ENCODE assay signal across 8 cellular contexts in genomic region chr19:45406957-45407375, GRCh38. TPM values are rescaled to one million over a fixed set of nuclear protein-coding genes. Genes with fewer than 3 reads are reported as not detected.
A peak's percentile ranks its signal among the peaks of the same experiment; 100 is the strongest.
DNase-seq lines count a peak whose midpoint lies in the region; ATAC-seq and TF ChIP-seq lines count a peak whose summit lies in the region.

No MANE protein-coding gene starts in this region.

- H3K27me3 ChIP-seq in DOHH2 (ENCODE audit: control insufficient read depth, low read length) (peaks cover 12% of the 10 kb centered on the region), OCI-LY3 (ENCODE audit: low read depth, low read length) (peaks cover 22% of the 10 kb centered on the region), ovary (no peaks in the 10 kb centered on the region), foreskin keratinocyte (no peaks in the 10 kb centered on the region)

- H3K27ac Mint-ChIP-seq in endothelial cell (ENCODE audit: unreplicated experiment) = peak overlapping the region; percentile 98

- H3K9ac ChIP-seq in OCI-LY3 (ENCODE audit: low read length) = peak overlapping the region; percentile 88

- H3K4me2 ChIP-seq in DOHH2 (ENCODE audit: low read length) (peak overlapping the region; percentile 91), OCI-LY3 (ENCODE audit: low read length) (peak overlapping the region; percentile 92)

- H3K9me3 Mint-ChIP-seq in endothelial cell (ENCODE audit: unreplicated experiment) = no peaks in the 10 kb centered on the region

- no peak for TF ChIP-seq CTCF in DOHH2 (IDR thresholded peaks at IDR 0.05; ENCODE audit: low read depth, low read length, poor library complexity, severe bottlenecking)
- TF ChIP-seq CTCF in OCI-LY3 (IDR thresholded peaks at IDR 0.05; ENCODE audit: low read depth, low read length) = no peak
- no peak for TF ChIP-seq CTCF in endothelial cell (IDR thresholded peaks at IDR 0.05; ENCODE audit: unreplicated experiment)
- no peak for TF ChIP-seq CTCF in ovary (IDR thresholded peaks at IDR 0.05)
- no peak for TF ChIP-seq CTCF in omental fat pad (IDR thresholded peaks at IDR 0.05)
- TF ChIP-seq CTCF in foreskin keratinocyte (conservative IDR thresholded peaks at IDR 0.05) = no peak

- peaks cover 12% of the 10 kb centered on the region for H3K36me3 Mint-ChIP-seq in endothelial cell (ENCODE audit: low read depth, unreplicated experiment)

- H3K4me3 ChIP-seq in DOHH2 (ENCODE audit: low read length) = peak overlapping the region; percentile 95
- peak overlapping the region; percentile 80 for H3K4me3 ChIP-seq in OCI-LY3 (ENCODE audit: low read length)
- peak overlapping the region; percentile 48 for H3K4me3 ChIP-seq in ovary

- no peak for TF ChIP-seq POLR2A in ovary (IDR thresholded peaks at IDR 0.05)

- H3K4me1 Mint-ChIP-seq in endothelial cell (ENCODE audit: unreplicated experiment) = peaks cover 13% of the 10 kb centered on the region

- WGBS in ovary, 3 donors = 0 to 1% (median 1%) methylated on average over 16 of the region's 16 CpGs

- peaks cover 10% of the 10 kb centered on the region; the same call in 1 of the 2 replicates for H3F3A ChIP-seq in DOHH2 (ENCODE audit: control insufficient read depth, insufficient read depth)

- H3K27ac ChIP-seq in DOHH2 (ENCODE audit: low read depth, low read length) (peak overlapping the region; percentile 83), OCI-LY3 (ENCODE audit: low read length) (peak overlapping the region; percentile 74), ovary (no peak overlapping the region), foreskin keratinocyte (no peak overlapping the region)

- no peaks in the 10 kb centered on the region for H3K9me2 ChIP-seq in DOHH2 (replicated peaks; ENCODE audit: control insufficient read depth, low read length)

- H3K4me3 Mint-ChIP-seq in endothelial cell (ENCODE audit: unreplicated experiment) = peak overlapping the region; percentile 96

- no peak for TF ChIP-seq EP300 in ovary (IDR thresholded peaks at IDR 0.05)

- no peak for DNase-seq in endothelial cell (ENCODE audit: low spot score)
- DNase-seq in ovary = no peak
- DNase-seq in omental fat pad (ENCODE audit: low spot score) = no peak
- no peak for DNase-seq in foreskin keratinocyte
- no peak for DNase-seq in NCI-H510A (lab: John Stamatoyannopoulos, UW)
- DNase-seq in DMS 273 treated with DMSO at 0.1 percent for 48 hours (lab: John Stamatoyannopoulos, UW) = no peak

- no peaks in the 10 kb centered on the region for H3K9me3 ChIP-seq in DOHH2 (ENCODE audit: control insufficient read depth, insufficient read depth, low read length)
- no peaks in the 10 kb centered on the region for H3K9me3 ChIP-seq in OCI-LY3 (ENCODE audit: insufficient read depth, low read length)
- H3K9me3 ChIP-seq in ovary = no peaks in the 10 kb centered on the region

- peaks cover 12% of the 10 kb centered on the region for H3K27me3 Mint-ChIP-seq in endothelial cell (ENCODE audit: unreplicated experiment)

- H3K36me3 ChIP-seq in DOHH2 (ENCODE audit: control insufficient read depth, low read length) (peaks cover 29% of the 10 kb centered on the region), OCI-LY3 (replicated peaks; ENCODE audit: low read depth, low read length) (peaks cover 9% of the 10 kb centered on the region), ovary (no peaks in the 10 kb centered on the region)

- H2AFZ ChIP-seq in OCI-LY3 (ENCODE audit: low read depth, low read length) = no peak overlapping the region; the same call in 1 of the 2 replicates

- H4K20me1 ChIP-seq in DOHH2 (ENCODE audit: control insufficient read depth, insufficient read depth, low read depth, low read length) = no peaks in the 10 kb centered on the region
- no peaks in the 10 kb centered on the region for H4K20me1 ChIP-seq in OCI-LY3 (ENCODE audit: insufficient read depth, low read length)

- ATAC-seq in omental fat pad (ENCODE audit: low FRiP score) (no peak), foreskin keratinocyte (no peak)

- intact Hi-C loops in ovary (cut with DNase I) = no loop called here

- H3K79me2 ChIP-seq in DOHH2 (ENCODE audit: control insufficient read depth, low read length) = peaks cover 31% of the 10 kb centered on the region
- H3K79me2 ChIP-seq in OCI-LY3 (ENCODE audit: low read length) = peaks cover 28% of the 10 kb centered on the region

- H3K4me1 ChIP-seq in DOHH2 (ENCODE audit: control insufficient read depth, low read length) (peaks cover 52% of the 10 kb centered on the region), OCI-LY3 (ENCODE audit: low read length) (peaks cover 32% of the 10 kb centered on the region), ovary (ENCODE audit: insufficient read depth) (peaks cover 3% of the 10 kb centered on the region), foreskin keratinocyte (peaks cover 10% of the 10 kb centered on the region)

RNA-seq across cellular contexts. Expression of gene POLR1G, which starts 0.5 kb away (rescaled TPM):
- total RNA-seq in endothelial cell (ENCODE audit: unreplicated experiment) = 4.4 TPM
- total RNA-seq in ovary = 1 to 10 TPM; 1.5 to 8.5 (median 6.5) TPM
- 1 to 10 TPM; 2.7 to 5.4 TPM for polyA plus RNA-seq in ovary
- 10 to 100 TPM in 1 of 4 donors, 1 to 10 TPM in 3; 5.2 to 29.8 (median 6.3) TPM for total RNA-seq in omental fat pad
- 29.0 and 38.5 TPM in 2 replicates for total RNA-seq in foreskin keratinocyte
- polyA plus RNA-seq in foreskin keratinocyte = 18.3 and 25.4 TPM in 2 replicates

RNA-seq across cellular contexts. Expression of gene PPP1R13L, which starts 2.1 kb away (rescaled TPM):
- total RNA-seq in endothelial cell (ENCODE audit: unreplicated experiment) = 13.2 TPM
- total RNA-seq in ovary = 10 to 100 TPM in 5 of 7 donors, 1 to 10 TPM in 2; 6.8 to 29.1 (median 16.7) TPM
- polyA plus RNA-seq in ovary = 10 to 100 TPM; 10.6 to 13.3 TPM
- 10 to 100 TPM; 13.7 to 20.0 (median 15.6) TPM for total RNA-seq in omental fat pad
- 122 and 144 TPM in 2 replicates for total RNA-seq in foreskin keratinocyte
- polyA plus RNA-seq in foreskin keratinocyte = 182 and 227 TPM in 2 replicates

RNA-seq across cellular contexts. Expression of gene ERCC1, which starts 16.8 kb away (rescaled TPM):
- total RNA-seq in endothelial cell (ENCODE audit: unreplicated experiment) (62.8 TPM), ovary (10 to 100 TPM; 70.7 to 98.6 (median 83.9) TPM), omental fat pad (10 to 100 TPM; 63.7 to 93.8 (median 76.5) TPM), foreskin keratinocyte (271 TPM in 2 replicates)
- polyA plus RNA-seq in ovary (10 to 100 TPM; 41.1 to 64.3 TPM), foreskin keratinocyte (359 and 380 TPM in 2 replicates)

RNA-seq across cellular contexts. Expression of gene ERCC2, which starts 36.6 kb away (rescaled TPM):
- 44.2 TPM for total RNA-seq in endothelial cell (ENCODE audit: unreplicated experiment)
- 10 to 100 TPM in 6 of 7 donors, 1 to 10 TPM in 1; 6.3 to 18.6 (median 17.3) TPM for total RNA-seq in ovary
- polyA plus RNA-seq in ovary = 10 to 100 TPM; 13.1 to 13.3 TPM
- 10 to 100 TPM in 1 of 4 donors, 1 to 10 TPM in 3; 7.1 to 11.2 (median 8.4) TPM for total RNA-seq in omental fat pad
- 32.1 and 36.9 TPM in 2 replicates for total RNA-seq in foreskin keratinocyte
- 34.5 and 40.1 TPM in 2 replicates for polyA plus RNA-seq in foreskin keratinocyte

Comparison
In these comparisons a context has a peak if more than half of its experiments do, and no peak if none do; other contexts are left out.
1. H3K27ac ChIP-seq: peak in DOHH2 (single experiment) and OCI-LY3 (single experiment); none in ovary (0 of 2) and foreskin keratinocyte (single experiment).
2. Peak in every context shown above with its lines, with median percentiles within 50 percentile points of each other: H3K4me3 ChIP-seq.